ENCODE assay signal across 9 cellular contexts in the genomic region with DNA sequence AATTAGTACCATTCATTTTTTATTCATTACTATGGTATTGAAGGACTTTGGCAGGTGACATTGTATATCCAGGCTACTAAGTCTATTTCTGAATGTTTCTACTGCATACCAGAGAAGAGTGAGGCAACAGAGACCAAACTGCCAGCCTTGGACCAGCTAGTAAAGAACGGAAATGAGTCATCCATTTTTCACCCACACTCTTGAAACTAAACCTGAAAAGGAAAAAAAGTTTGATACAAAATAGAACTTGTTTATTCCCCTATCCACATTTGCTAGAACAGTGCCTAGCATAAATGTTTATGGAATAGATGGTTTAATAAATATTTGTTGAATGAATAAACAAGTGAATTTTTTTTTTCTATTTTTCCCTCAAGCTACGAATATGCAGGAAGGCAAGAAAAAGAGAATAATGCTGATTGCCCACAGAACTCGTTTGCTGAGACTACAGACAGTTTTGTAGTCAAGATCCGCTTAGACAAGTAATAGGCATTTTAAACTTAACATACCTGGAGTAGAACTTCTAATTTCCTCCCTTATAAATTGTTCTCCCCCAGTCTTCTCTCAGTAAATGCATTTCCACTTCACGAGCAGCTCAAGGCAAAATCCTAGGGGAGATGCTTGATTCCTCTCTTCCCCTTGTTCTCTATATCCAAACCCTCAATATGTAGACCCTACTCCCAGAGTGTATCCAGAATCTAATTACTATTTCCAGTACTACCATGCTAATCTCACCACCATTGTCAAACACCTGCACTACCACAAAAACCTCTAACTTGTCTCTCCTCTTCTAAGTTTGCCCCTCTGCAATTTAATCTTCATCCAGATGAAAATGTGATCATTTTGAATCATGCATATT.
DNase-seq lines count a peak whose midpoint lies in the region; ATAC-seq, FAIRE-seq and TF ChIP-seq lines count a peak whose summit lies in the region.
"Had no signal": no experiment of that assay in that cellular context is flagged by ENCODE, and none has a peak within 500 bp of the region (broad histone marks: within the 10 kb centered on the region; RNA-seq: fewer than 3 reads in every experiment).

No MANE protein-coding gene starts in this region.

- TF ChIP-seq CTCF in keratinocyte (optimal IDR thresholded peaks at IDR 0.05 in 1 of 3, IDR thresholded peaks at IDR 0.05 in 1 of 3, conservative IDR thresholded peaks at IDR 0.05 in 1 of 3; ENCODE audit: extremely low read depth in 1 of 3, insufficient read depth in 2 of 3, low read length in 3 of 3), result no peak

- H3K36me3 ChIP-seq in keratinocyte (ENCODE audit: control insufficient read depth in 2 of 2, extremely low read depth in 1 of 2, insufficient read depth in 2 of 2, low read length in 2 of 2), result no peaks in the 10 kb centered on the region

- no peaks in the 10 kb centered on the region for H3K9me1 ChIP-seq in keratinocyte (ENCODE audit: control insufficient read depth, extremely low read depth, insufficient read depth, low read length)

- no peaks in the 10 kb centered on the region for H4K20me1 ChIP-seq in keratinocyte (ENCODE audit: control insufficient read depth, extremely low read depth, insufficient read depth, low read length)

- H3K9me3 ChIP-seq in keratinocyte (ENCODE audit: control insufficient read depth, low read depth, low read length), result peaks cover 2% of the 10 kb centered on the region

- peak overlapping the region; percentile 19 for H2AFZ ChIP-seq in keratinocyte (ENCODE audit: control insufficient read depth, low read length)

- DNase-seq in activated gamma-delta T cell treated with Interleukin-2 at 50 U/mL for 16 hours (peak; percentile 29), activated gamma-delta T cell (lab: John Stamatoyannopoulos, UW) (no peak), OCI-M1 (lab: John Stamatoyannopoulos, UW) (peak; percentile 52), keratinocyte (ENCODE audit: low read depth, low spot score) (no peak), stromal cell of bone marrow (ENCODE audit: low read depth) (peak; percentile 74), DMS79 (lab: John Stamatoyannopoulos, UW) (no peak)

- H3K27me3 ChIP-seq in keratinocyte (ENCODE audit: control insufficient read depth, extremely low read depth, insufficient read depth, low read length), result no peaks in the 10 kb centered on the region

- H3K4me1 ChIP-seq in keratinocyte (ENCODE audit: control insufficient read depth, extremely low read depth, insufficient read depth, low read length), result peaks cover 61% of the 10 kb centered on the region

- ATAC-seq in HG02970 (IDR thresholded peaks at IDR 0.05; ENCODE audit: low FRiP score, unreplicated experiment), result peak; percentile 63

- peak overlapping the region; percentile 72 for H3K4me2 ChIP-seq in keratinocyte (ENCODE audit: control insufficient read depth, extremely low read depth, insufficient read depth, low read depth, low read length)

- peak overlapping the region in 2 of 3 experiments; percentile 2 to 9 for H3K4me3 ChIP-seq in keratinocyte (ENCODE audit: control insufficient read depth in 2 of 3, extremely low read depth in 1 of 3, insufficient read depth in 2 of 3, low read depth in 1 of 3, low read length in 3 of 3)

- no peaks in the 10 kb centered on the region for H3K27me3 Mint-ChIP-seq in activated naive CD8-positive, alpha-beta T cell

- H3K27ac ChIP-seq in keratinocyte (ENCODE audit: control insufficient read depth, insufficient read depth, low read length), result peak overlapping the region; percentile 83

- peak overlapping the region; percentile 56 for H3K9ac ChIP-seq in keratinocyte (ENCODE audit: control insufficient read depth, extremely low read depth, insufficient read depth, low read length)

- dilution Hi-C loops in keratinocyte (cut with MboI; ENCODE audit: extremely low pct_ligation_motif_present, low sequenced_read_pairs), result no loop called here

- H3K36me3 Mint-ChIP-seq in activated naive CD8-positive, alpha-beta T cell, result no peaks in the 10 kb centered on the region

- H3K27ac Mint-ChIP-seq in activated naive CD8-positive, alpha-beta T cell, result peak overlapping the region; percentile 85

- H3K79me2 ChIP-seq in keratinocyte (ENCODE audit: control insufficient read depth, insufficient read depth, low read length), result no peaks in the 10 kb centered on the region

- H3K4me1 Mint-ChIP-seq in activated naive CD8-positive, alpha-beta T cell (ENCODE audit: low read depth), result peaks cover 58% of the 10 kb centered on the region

- peak; percentile 87 for FAIRE-seq in keratinocyte (lab: Jason Lieb, UNC)
- FAIRE-seq: G401.6 had no signal

- H3K4me3 Mint-ChIP-seq in activated naive CD8-positive, alpha-beta T cell, result peak overlapping the region; percentile 68

- H3K9me3 Mint-ChIP-seq in activated naive CD8-positive, alpha-beta T cell (ENCODE audit: low read depth), result no peaks in the 10 kb centered on the region

Comparison
In these comparisons a context has a peak if more than half of its experiments do, and no peak if none do; other contexts are left out.
1. DNase-seq: peak in activated gamma-delta T cell treated with Interleukin-2 at 50 U/mL for 16 hours (single experiment), OCI-M1 (single experiment) and stromal cell of bone marrow (single experiment); none in activated gamma-delta T cell (single experiment), keratinocyte (single experiment) and DMS79 (single experiment).